ENCODE assay signal across 8 cellular contexts in the genomic region with DNA sequence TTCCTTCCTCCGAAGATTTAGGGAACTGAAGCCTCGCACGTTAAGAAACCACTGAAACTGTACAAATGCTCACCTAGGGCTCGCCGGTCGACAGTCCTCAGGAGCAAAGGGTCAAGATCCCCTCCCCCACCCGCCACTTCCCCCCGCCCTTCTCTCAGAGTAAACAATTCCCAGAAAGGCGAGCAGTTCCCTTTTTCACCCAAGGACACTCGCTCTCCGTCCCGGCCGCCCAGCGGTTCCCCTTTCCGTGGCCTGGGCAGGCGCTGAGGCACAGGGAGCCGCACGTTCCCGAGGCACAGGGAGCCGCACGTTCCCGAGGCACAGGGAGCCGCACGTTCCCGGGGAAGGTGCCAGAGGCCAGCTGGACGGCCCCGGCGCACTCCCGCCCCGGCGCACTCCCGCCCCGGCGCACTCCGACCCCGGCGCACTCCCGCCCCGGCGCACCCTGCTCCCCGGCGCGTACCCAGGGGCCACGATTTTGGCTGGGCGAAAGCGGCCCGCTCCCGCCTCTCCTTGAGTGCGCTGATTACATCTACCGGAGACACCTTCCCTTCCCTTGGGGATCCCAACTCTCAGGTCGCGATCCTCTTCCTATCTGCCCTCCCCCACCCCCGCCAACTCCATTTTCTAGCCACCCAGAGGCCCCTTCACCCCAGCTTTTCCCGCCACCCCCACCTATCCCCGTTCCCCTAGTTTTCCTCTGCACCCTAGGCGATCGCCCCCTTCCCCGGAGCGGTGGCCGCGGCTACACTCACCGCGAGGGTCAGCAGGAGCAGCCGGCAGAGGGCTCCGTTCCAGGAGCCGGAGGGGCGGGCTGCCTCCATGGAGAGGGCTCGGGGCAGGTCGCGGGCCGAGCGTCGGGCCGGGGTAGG. TPM values are rescaled to one million over a fixed set of nuclear protein-coding genes. Genes with fewer than 3 reads are reported as not detected.
DNase-seq lines count a peak whose midpoint lies in the region; ATAC-seq and TF ChIP-seq lines count a peak whose summit lies in the region.

No MANE protein-coding gene starts in this region.

- peaks cover 21% of the 10 kb centered on the region for H3K4me1 ChIP-seq in iPS-18a (ENCODE audit: control insufficient read depth, low read depth, low read length)
- H3K4me1 ChIP-seq in sigmoid colon = peaks cover 0 to 8% (median 3%) of the 10 kb centered on the region in 4 donors

- no peak overlapping the region for H3K27ac ChIP-seq in CD4-positive, alpha-beta T cell (ENCODE audit: low read depth, low read length)
- H3K27ac ChIP-seq in iPS-18a (ENCODE audit: low read length) (peak overlapping the region; percentile 68), sigmoid colon (peak overlapping the region; percentile 56 to 72 (median 69))

- TF ChIP-seq POLR2A in sigmoid colon (IDR thresholded peaks at IDR 0.05) = no peak

- H3K27me3 Mint-ChIP-seq in CD4-positive, alpha-beta T cell = peaks cover 45% of the 10 kb centered on the region

- TF ChIP-seq RAD21 in Ishikawa (IDR thresholded peaks at IDR 0.05; ENCODE audit: low read depth) = peak; percentile 5; the same call in 1 of the 2 replicates

- peak overlapping the region; percentile 88 for H3K4me3 ChIP-seq in iPS-18a (ENCODE audit: low read length)
- H3K4me3 ChIP-seq in sigmoid colon = peak overlapping the region; percentile 28 to 60 (median 49)

- POLR2A ChIA-PET in CD4-positive, alpha-beta T cell (lab: Charles Lee) = no interaction called here

- 1 to 2% methylated on average over 74 of the region's 74 CpGs for WGBS in sigmoid colon, 2 donors

- ATAC-seq in CD4-positive, alpha-beta T cell (ENCODE audit: poor library complexity) = no peak

- peaks cover 6% of the 10 kb centered on the region for H3K27me3 ChIP-seq in CD4-positive, alpha-beta T cell (ENCODE audit: control insufficient read depth, insufficient read depth, low read length)
- H3K27me3 ChIP-seq in iPS-18a (ENCODE audit: control insufficient read depth, insufficient read depth, low read length) = no peaks in the 10 kb centered on the region
- peaks cover 2 to 32% (median 26%) of the 10 kb centered on the region in 3 donors for H3K27me3 ChIP-seq in sigmoid colon

- H3K36me3 ChIP-seq in iPS-18a (ENCODE audit: control insufficient read depth, low read depth, low read length) = no peaks in the 10 kb centered on the region
- H3K36me3 ChIP-seq in sigmoid colon = no peaks in the 10 kb centered on the region

- peak overlapping the region; percentile 64 for H3K4me3 Mint-ChIP-seq in CD4-positive, alpha-beta T cell

- H3K27ac Mint-ChIP-seq in CD4-positive, alpha-beta T cell = no peak overlapping the region

- intact Hi-C loops in CD4-positive, alpha-beta T cell (cut with DNase I, micrococcal nuclease) = no loop called here
- intact Hi-C loops in sigmoid colon (cut with DNase I) = no loop called here

- peak overlapping the region; percentile 91 for H3K9ac ChIP-seq in iPS-18a (ENCODE audit: low read length)

- TF ChIP-seq CTCF in CD4-positive, alpha-beta T cell (IDR thresholded peaks at IDR 0.05) = no peak
- TF ChIP-seq CTCF in sigmoid colon (IDR thresholded peaks at IDR 0.05) = no peak

- H3K9me3 Mint-ChIP-seq in CD4-positive, alpha-beta T cell = peaks cover 8% of the 10 kb centered on the region

- CTCF ChIA-PET in CD4-positive, alpha-beta T cell (lab: Charles Lee) = no interaction called here

- DNase-seq in CD4-positive, alpha-beta T cell = no peak
- DNase-seq in anterior cingulate cortex (lab: John Stamatoyannopoulos, UW) (peak in 47 of 58 donors; percentile 5 to 73 (median 37)), sigmoid colon (peak; percentile 80), NCI-H187 (lab: John Stamatoyannopoulos, UW) (no peak), EL (no peak)
- no peak for DNase-seq in activated CD8-positive, alpha-beta memory T cell treated with anti-CD3 and anti-CD28 coated beads for 24 hours

- no peaks in the 10 kb centered on the region for H3K36me3 Mint-ChIP-seq in CD4-positive, alpha-beta T cell (ENCODE audit: low read depth)

- no peaks in the 10 kb centered on the region for H3K9me3 ChIP-seq in CD4-positive, alpha-beta T cell (ENCODE audit: control insufficient read depth, low read length)
- no peaks in the 10 kb centered on the region for H3K9me3 ChIP-seq in iPS-18a (ENCODE audit: control insufficient read depth, low read depth, low read length)
- no peaks in the 10 kb centered on the region for H3K9me3 ChIP-seq in sigmoid colon

- no peak for TF ChIP-seq EP300 in Ishikawa (IDR thresholded peaks at IDR 0.05; ENCODE audit: borderline replicate concordance)
- TF ChIP-seq EP300 in sigmoid colon (IDR thresholded peaks at IDR 0.05) = no peak

- H3K4me1 Mint-ChIP-seq in CD4-positive, alpha-beta T cell (ENCODE audit: low read depth) = no peaks in the 10 kb centered on the region

TF ChIP-seq in Ishikawa, 13 proteins besides CTCF, POLR2A, EP300 and RAD21:
- TF ChIP-seq TAF1 (IDR thresholded peaks at IDR 0.05; ENCODE audit: low read depth) (no peak), TEAD4 (IDR thresholded peaks at IDR 0.05) (no peak), NFIC (IDR thresholded peaks at IDR 0.05) (peak; percentile 44; the same call in 1 of the 2 replicates), FOXM1 (IDR thresholded peaks at IDR 0.05; ENCODE audit: borderline replicate concordance, low read depth) (no peak), YY1 (IDR thresholded peaks at IDR 0.05; ENCODE audit: low read depth) (no peak), TCF12 (IDR thresholded peaks at IDR 0.05; ENCODE audit: low read depth) (peak; percentile 38; the same call in 1 of the 2 replicates), REST (IDR thresholded peaks at IDR 0.05; ENCODE audit: low read depth) (0 out of 2 replicates have a peak, but pooled peaks have one; percentile 2)
- TF ChIP-seq, protein P1, sequence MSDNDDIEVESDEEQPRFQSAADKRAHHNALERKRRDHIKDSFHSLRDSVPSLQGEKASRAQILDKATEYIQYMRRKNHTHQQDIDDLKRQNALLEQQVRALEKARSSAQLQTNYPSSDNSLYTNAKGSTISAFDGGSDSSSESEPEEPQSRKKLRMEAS (IDR thresholded peaks at IDR 0.05) = peak; percentile 62; the same call in 1 of the 2 replicates

RNA-seq across cellular contexts. Expression of gene DSC2, which starts 0.8 kb away (rescaled TPM):
- not detected for total RNA-seq in CD4-positive, alpha-beta T cell
- total RNA-seq in sigmoid colon = 1 to 10 TPM; 1.9 to 3.3 (median 2.4) TPM
- polyA plus RNA-seq in sigmoid colon = 10 to 100 TPM; 10.8 to 42.1 (median 17.1) TPM

RNA-seq across cellular contexts. Expression of gene DSC3, which starts 58.8 kb away (rescaled TPM):
- not detected for total RNA-seq in CD4-positive, alpha-beta T cell
- under 1 TPM in 2 of 4 donors, not detected in 2; under 0.01 to 0.49 TPM for total RNA-seq in sigmoid colon
- under 1 TPM in 2 of 3 donors, not detected in 1; under 0.01 to 0.09 TPM for polyA plus RNA-seq in sigmoid colon

Comparison
In these comparisons a context has a peak if more than half of its experiments do, and no peak if none do; other contexts are left out.
1. DNase-seq: peak in anterior cingulate cortex (47 of 58) and sigmoid colon (single experiment); none in CD4-positive, alpha-beta T cell (0 of 10), NCI-H187 (0 of 2), activated CD8-positive, alpha-beta memory T cell treated with anti-CD3 and anti-CD28 coated beads for 24 hours (single experiment) and EL (single experiment).